ENCODE assay signal across 16 cellular contexts in genomic region chr3:170712798-170713197, GRCh38.
DNase-seq lines count a peak whose midpoint lies in the region; FAIRE-seq and TF ChIP-seq lines count a peak whose summit lies in the region.
"Had no signal": no experiment of that assay in that cellular context is flagged by ENCODE, and none has a peak within 500 bp of the region (broad histone marks: within the 10 kb centered on the region; RNA-seq: fewer than 3 reads in every experiment).

No MANE protein-coding gene starts in this region.

- no peaks in the 10 kb centered on the region for H3K79me2 ChIP-seq in mammary epithelial cell (ENCODE audit: insufficient read depth, low read length)
- H3K79me2 ChIP-seq in astrocyte (ENCODE audit: insufficient read depth, low read length): no peaks in the 10 kb centered on the region

- H3K9me3 Mint-ChIP-seq in MCF 10A (ENCODE audit: unreplicated experiment): no peaks in the 10 kb centered on the region
- peaks cover 22% of the 10 kb centered on the region for H3K9me3 Mint-ChIP-seq in astrocyte (ENCODE audit: unreplicated experiment)
- peaks cover 5% of the 10 kb centered on the region for H3K9me3 Mint-ChIP-seq in endothelial cell (ENCODE audit: unreplicated experiment)

- TF ChIP-seq CTCF in mammary epithelial cell (conservative IDR thresholded peaks at IDR 0.05 in 1 of 2, IDR thresholded peaks at IDR 0.05 in 1 of 2; ENCODE audit: extremely low read depth in 1 of 2, insufficient read depth in 1 of 2, low read depth in 1 of 2, low read length in 2 of 2) (no peak), MCF 10A (IDR thresholded peaks at IDR 0.05; ENCODE audit: unreplicated experiment) (no peak), astrocyte (IDR thresholded peaks at IDR 0.05; ENCODE audit: insufficient read depth, low read depth, low read length) (no peak), endothelial cell (IDR thresholded peaks at IDR 0.05; ENCODE audit: unreplicated experiment) (no peak)

- no peaks in the 10 kb centered on the region for H3K27me3 Mint-ChIP-seq in MCF 10A (ENCODE audit: insufficient read depth, unreplicated experiment)
- no peaks in the 10 kb centered on the region for H3K27me3 Mint-ChIP-seq in astrocyte (ENCODE audit: low read depth, unreplicated experiment)
- peaks cover 1% of the 10 kb centered on the region for H3K27me3 Mint-ChIP-seq in endothelial cell (ENCODE audit: unreplicated experiment)

- no peak overlapping the region for H3K4me3 ChIP-seq in mammary epithelial cell (replicated peaks in 1 of 3; ENCODE audit: insufficient read depth in 1 of 3, low read depth in 2 of 3, low read length in 3 of 3)
- H3K4me3 ChIP-seq in astrocyte (ENCODE audit: insufficient read depth, low read depth, low read length): no peak overlapping the region
- H3K4me3 ChIP-seq in HAP-1: no peak overlapping the region
- H3K4me3 ChIP-seq: BLaER1 had no signal

- POLR2A ChIA-PET in MCF 10A (lab: Yijun Ruan, JAX): interaction anchor here (0.8 to 1.3 kb wide), 5 partner anchors 12 to 523 kb away, joined by 3 to 5 read pairs (median 3); no protein-coding TSS in a partner anchor

- no peak overlapping the region for H2AFZ ChIP-seq in mammary epithelial cell (ENCODE audit: low read depth, low read length)
- no peak overlapping the region for H2AFZ ChIP-seq in astrocyte (ENCODE audit: low read depth, low read length)

- H3K4me2 ChIP-seq in mammary epithelial cell (ENCODE audit: insufficient read depth, low read depth, low read length) (no peak overlapping the region), astrocyte (ENCODE audit: low read length) (peak overlapping the region; percentile 78)
- H3K4me2 ChIP-seq: BLaER1 had no signal

- H3K4me3 Mint-ChIP-seq in MCF 10A (ENCODE audit: unreplicated experiment) (no peak overlapping the region), astrocyte (ENCODE audit: unreplicated experiment) (no peak overlapping the region), endothelial cell (ENCODE audit: unreplicated experiment) (no peak overlapping the region)
- H3K4me3 Mint-ChIP-seq: CD8-positive, alpha-beta T cell had no signal

- H3K27ac Mint-ChIP-seq in MCF 10A (ENCODE audit: low read depth, unreplicated experiment) (no peak overlapping the region), astrocyte (ENCODE audit: unreplicated experiment) (no peak overlapping the region), endothelial cell (ENCODE audit: unreplicated experiment) (no peak overlapping the region)
- H3K27ac Mint-ChIP-seq: CD8-positive, alpha-beta T cell had no signal

- WGBS in mammary epithelial cell (ENCODE audit: low coverage, missing lambda C conversion rate): 10% methylated on average over 2 of the region's 2 CpGs

- H3K36me3 Mint-ChIP-seq in MCF 10A (ENCODE audit: insufficient read depth, unreplicated experiment) (peaks cover 5% of the 10 kb centered on the region), astrocyte (ENCODE audit: low read depth, unreplicated experiment) (peaks cover 1% of the 10 kb centered on the region), endothelial cell (ENCODE audit: low read depth, unreplicated experiment) (peaks cover 12% of the 10 kb centered on the region)
- H3K36me3 Mint-ChIP-seq: CD8-positive, alpha-beta T cell had no signal

- BruUV-seq in mammary epithelial cell (replicated peaks; lab: Mats Ljungman, UMichigan) (no TSS peak), MCF 10A (replicated peaks; lab: Mats Ljungman, UMichigan) (no TSS peak)

- H3K9ac ChIP-seq in mammary epithelial cell (ENCODE audit: insufficient read depth, low read length): no peak overlapping the region
- peak overlapping the region; percentile 64 for H3K9ac ChIP-seq in astrocyte (ENCODE audit: low read length)
- H3K9ac ChIP-seq: BLaER1 had no signal

- CTCF ChIA-PET in mammary epithelial cell (lab: Charles Lee; ENCODE audit: low non-redundant PET) (no interaction called here), MCF 10A (lab: Yijun Ruan, JAX) (no interaction called here)

- in situ Hi-C loops in mammary epithelial cell (cut with MboI; ENCODE audit: low sequenced_read_pairs in 2 of 2) (no loop called here), HAP-1 (cut with MboI; ENCODE audit: low sequenced_read_pairs) (no loop called here)

- dilution Hi-C loops in mammary epithelial cell (cut with HindIII; ENCODE audit: low sequenced_read_pairs): no loop called here

- H3K27ac ChIP-seq in mammary epithelial cell (ENCODE audit: insufficient read depth, low read depth, low read length) (peak overlapping the region; percentile 86), astrocyte (ENCODE audit: low read depth, low read length) (peak overlapping the region; percentile 84)
- H3K27ac ChIP-seq: 22Rv1, BLaER1 had no signal

- intact Hi-C loops in mammary epithelial cell (cut with micrococcal nuclease): no loop called here
- intact Hi-C loops in MCF 10A (cut with micrococcal nuclease): no loop called here

- H3K27me3 ChIP-seq in mammary epithelial cell (ENCODE audit: insufficient read depth, low read length) (no peaks in the 10 kb centered on the region), astrocyte (ENCODE audit: insufficient read depth, low read length) (no peaks in the 10 kb centered on the region), HAP-1 (ENCODE audit: low read depth) (no peaks in the 10 kb centered on the region)
- H3K27me3 ChIP-seq: BLaER1 had no signal

- H3K36me3 ChIP-seq in mammary epithelial cell (ENCODE audit: insufficient read depth, low read length): no peaks in the 10 kb centered on the region
- no peaks in the 10 kb centered on the region for H3K36me3 ChIP-seq in astrocyte (ENCODE audit: insufficient read depth, low read length)
- H3K36me3 ChIP-seq in HAP-1 (replicated peaks): no peaks in the 10 kb centered on the region
- H3K36me3 ChIP-seq: BLaER1 had no signal

- DNase-seq in mammary epithelial cell: no peak
- no peak for DNase-seq in MCF 10A (ENCODE audit: unreplicated experiment)
- no peak for DNase-seq in astrocyte (ENCODE audit: low read depth)
- peak; percentile 57 for DNase-seq in iris pigment epithelial cell (ENCODE audit: low read depth)
- no peak for DNase-seq in cerebellar cortex (ENCODE audit: low spot score)
- DNase-seq in HAP-1 (ENCODE audit: low spot score in 2 of 2): no peak
- DNase-seq in activated effector memory CD4-positive, alpha-beta T cell treated with anti-CD3 and anti-CD28 coated beads, Interleukin-2, amount 50 U/mL, for 16 hours: no peak
- no peak for DNase-seq in endothelial cell (ENCODE audit: low spot score)
- DNase-seq: CD8-positive, alpha-beta T cell; Kasumi-1; NCI-H187; NCI-H226; NK-92 treated with Interleukin-12 subunit alpha and Interleukin-12 subunit beta, amount 100 ng/mL, for 24 hours; RPMI8226 had no signal

- H3K4me1 Mint-ChIP-seq in MCF 10A (ENCODE audit: insufficient read depth, unreplicated experiment): peaks cover 23% of the 10 kb centered on the region
- peaks cover 53% of the 10 kb centered on the region for H3K4me1 Mint-ChIP-seq in astrocyte (ENCODE audit: low read depth, unreplicated experiment)
- H3K4me1 Mint-ChIP-seq in endothelial cell (ENCODE audit: unreplicated experiment): no peaks in the 10 kb centered on the region

- no peak for FAIRE-seq in astrocyte (lab: Jason Lieb, UNC)

- peaks cover 59% of the 10 kb centered on the region for H3K4me1 ChIP-seq in mammary epithelial cell (ENCODE audit: insufficient read depth, low read length)
- H3K4me1 ChIP-seq in astrocyte (ENCODE audit: insufficient read depth, low read length): peaks cover 25% of the 10 kb centered on the region
- H3K4me1 ChIP-seq in HAP-1: peaks cover 3% of the 10 kb centered on the region; the same call in 1 of the 2 replicates
- H3K4me1 ChIP-seq: BLaER1 had no signal

- H4K20me1 ChIP-seq in mammary epithelial cell (ENCODE audit: insufficient read depth, low read length) (no peaks in the 10 kb centered on the region), astrocyte (ENCODE audit: insufficient read depth, low read length) (no peaks in the 10 kb centered on the region)
- H4K20me1 ChIP-seq: BLaER1 had no signal

- H3K9me3 ChIP-seq in mammary epithelial cell (replicated peaks; ENCODE audit: insufficient read depth, low read length): peaks cover 11% of the 10 kb centered on the region
- H3K9me3 ChIP-seq in astrocyte (ENCODE audit: insufficient read depth, low read depth, low read length): peaks cover 9% of the 10 kb centered on the region
- peaks cover 7% of the 10 kb centered on the region; the same call in 1 of the 2 replicates for H3K9me3 ChIP-seq in HAP-1
